13 cellular contexts compared by ENCODE assay signal in genomic region chr2:99278793-99279291, GRCh38. TPM values are rescaled to one million over a fixed set of nuclear protein-coding genes. Genes with fewer than 3 reads are reported as not detected.
A peak's percentile ranks its signal among the peaks of the same experiment; 100 is the strongest.
DNase-seq lines count a peak whose midpoint lies in the region; ATAC-seq and TF ChIP-seq lines count a peak whose summit lies in the region.
"Had no signal": no experiment of that assay in that cellular context is flagged by ENCODE, and none has a peak within 500 bp of the region (broad histone marks: within the 10 kb centered on the region; RNA-seq: fewer than 3 reads in every experiment).

No MANE protein-coding gene starts in this region.

- DNase-seq in GM04504 (ENCODE audit: low read depth): peak; percentile 66
- DNase-seq in NCI-H226: peak; percentile 83
- peak; percentile 28 for DNase-seq in epidermal melanocyte (ENCODE audit: insufficient read length, low spot score)
- no peak for DNase-seq in sciatic nerve (ENCODE audit: low spot score)
- DNase-seq in nephron progenitor cell: no peak
- no peak for DNase-seq in WERI-Rb-1
- no peak for DNase-seq in islet precursor cell
- DNase-seq in posterior vena cava (ENCODE audit: low spot score): no peak
- DNase-seq: effector memory CD4-positive, alpha-beta T cell; left colon had no signal

- peaks cover 54% of the 10 kb centered on the region for H3K36me3 Mint-ChIP-seq in nephron progenitor cell (ENCODE audit: low read depth)

- ATAC-seq in sciatic nerve: peak; percentile 97
- ATAC-seq: left colon had no signal

- no peaks in the 10 kb centered on the region for H3K4me1 Mint-ChIP-seq in nephron progenitor cell

- no peak overlapping the region for H3K27ac Mint-ChIP-seq in nephron progenitor cell
- H3K27ac Mint-ChIP-seq: activated T-helper 1 cell treated with anti-CD3 and anti-CD28 coated beads, Interleukin-12 subunit alpha, Interleukin-12 subunit beta, Interleukin-2, Interleukin-4 antibody, amounts not matched to agents 30 ng/mL and 10 ng/mL and 1 ng/mL, durations not matched to agents 14 hours and 24 hours and 36 hours had no signal

- H3K27ac ChIP-seq in WERI-Rb-1: no peak overlapping the region
- H3K27ac ChIP-seq: KMS-11 had no signal

- peaks cover 31% of the 10 kb centered on the region for H3K9me3 Mint-ChIP-seq in nephron progenitor cell

- no peaks in the 10 kb centered on the region for H3K9me3 ChIP-seq in WERI-Rb-1 (ENCODE audit: severe bottlenecking)

- H3K27me3 Mint-ChIP-seq in nephron progenitor cell (ENCODE audit: low read depth, poor library complexity): peaks cover 12% of the 10 kb centered on the region

- H3K4me3 ChIP-seq in WERI-Rb-1 (ENCODE audit: low read depth, low read length): no peak overlapping the region

- intact Hi-C loops in sciatic nerve (cut with DNase I) (no loop called here), posterior vena cava (cut with DNase I) (no loop called here)

- H3K4me3 Mint-ChIP-seq in nephron progenitor cell: no peak overlapping the region
- H3K4me3 Mint-ChIP-seq: activated T-helper 1 cell treated with anti-CD3 and anti-CD28 coated beads, Interleukin-12 subunit alpha, Interleukin-12 subunit beta, Interleukin-2, Interleukin-4 antibody, amounts not matched to agents 30 ng/mL and 10 ng/mL and 1 ng/mL, durations not matched to agents 14 hours and 24 hours and 36 hours had no signal

- TF ChIP-seq CTCF in nephron progenitor cell (IDR thresholded peaks at IDR 0.05) (no peak), WERI-Rb-1 (IDR thresholded peaks at IDR 0.05; ENCODE audit: low read depth, low read length) (no peak)

- no peaks in the 10 kb centered on the region; the same call in 1 of the 2 replicates for H3K36me3 ChIP-seq in WERI-Rb-1

- H3K27me3 ChIP-seq in WERI-Rb-1 (ENCODE audit: insufficient read depth, low read depth, severe bottlenecking): no peaks in the 10 kb centered on the region

RNA-seq across cellular contexts. Expression of gene LYG1, which starts 22.2 kb away (rescaled TPM):
- total RNA-seq in sciatic nerve: 2.1 TPM
- under 1 TPM; 0.97 to 1.00 TPM for total RNA-seq in posterior vena cava

RNA-seq across cellular contexts. Expression of gene LYG2, which starts 23.4 kb away (rescaled TPM):
- total RNA-seq in sciatic nerve (not detected), posterior vena cava (not detected)
- total RNA-seq: activated T-helper 1 cell treated with anti-CD3 and anti-CD28 coated beads, Interleukin-12 subunit alpha, Interleukin-12 subunit beta, Interleukin-2, Interleukin-4 antibody, amounts not matched to agents 30 ng/mL and 10 ng/mL and 1 ng/mL, durations not matched to agents 14 hours and 24 hours and 36 hours; left colon; pulmonary artery endothelial cell had no signal

RNA-seq across cellular contexts. Expression of gene TXNDC9, which starts 57.3 kb away (rescaled TPM):
- total RNA-seq in sciatic nerve (22.2 TPM), posterior vena cava (10 to 100 TPM; 26.2 to 40.3 TPM)

RNA-seq across cellular contexts. Expression of gene EIF5B, which starts 58.3 kb away (rescaled TPM):
- total RNA-seq in sciatic nerve: 41.0 TPM
- total RNA-seq in posterior vena cava: 10 to 100 TPM; 40.0 to 62.5 TPM

Comparison
In these comparisons a context has a peak if more than half of its experiments do, and no peak if none do; other contexts are left out.
1. DNase-seq: peak in GM04504 (single experiment), NCI-H226 (single experiment) and epidermal melanocyte (single experiment); none in sciatic nerve (single experiment), nephron progenitor cell (single experiment), WERI-Rb-1 (single experiment), islet precursor cell (single experiment) and posterior vena cava (single experiment).